13 cellular contexts compared by ENCODE assay signal in the genomic region with DNA sequence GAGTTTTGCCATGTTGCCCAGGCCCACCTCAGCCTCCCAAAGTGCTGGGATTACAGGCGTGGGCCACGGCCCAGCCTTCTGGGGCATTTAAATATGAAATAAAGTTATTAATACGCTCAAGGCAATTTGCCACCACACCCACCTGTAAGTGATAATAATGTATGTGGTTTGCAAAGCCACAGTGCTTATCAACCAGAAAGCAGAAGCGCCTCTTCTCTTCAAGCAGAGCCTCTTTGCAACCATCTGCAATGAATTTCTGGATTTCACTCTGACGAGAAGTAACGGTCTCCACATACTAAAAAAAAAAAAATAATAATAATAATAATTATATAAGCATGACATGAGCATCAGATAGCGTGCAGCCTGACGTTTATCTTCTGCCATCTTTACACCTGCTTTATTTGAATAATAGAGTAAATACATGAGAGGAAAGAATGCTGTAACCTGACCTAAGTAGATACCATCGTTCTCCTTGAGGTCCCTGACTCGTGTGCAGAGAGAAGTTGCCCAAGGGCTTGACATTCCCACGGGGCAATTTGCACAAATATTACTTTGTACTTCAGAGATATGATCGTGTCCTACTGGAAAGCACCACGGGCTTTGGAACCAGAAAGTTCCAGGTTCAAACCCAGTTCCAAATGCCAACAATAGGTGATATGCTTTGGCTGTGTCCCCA. TPM values are rescaled to one million over a fixed set of nuclear protein-coding genes. Genes with fewer than 3 reads are reported as not detected.
DNase-seq lines count a peak whose midpoint lies in the region; ATAC-seq and TF ChIP-seq lines count a peak whose summit lies in the region.
"Had no signal": no experiment of that assay in that cellular context is flagged by ENCODE, and none has a peak within 500 bp of the region (broad histone marks: within the 10 kb centered on the region; RNA-seq: fewer than 3 reads in every experiment).

No MANE protein-coding gene starts in this region.

- POLR2A ChIA-PET in MCF 10A (lab: Yijun Ruan, JAX): interaction anchor here (0.6 to 1.7 kb wide), 2 partner anchors 14 to 57 kb away, joined by 3 to 6 read pairs; no protein-coding TSS in a partner anchor

- DNase-seq in T47D (ENCODE audit: low read depth in 1 of 2, low spot score in 1 of 2) (peak; percentile 47 to 83), MCF 10A (ENCODE audit: unreplicated experiment) (no peak), NCI-H1436 (lab: John Stamatoyannopoulos, UW) (no peak), ecto neural progenitor cell (ENCODE audit: low spot score) (no peak), 8988T (no peak), DMS153 treated with DMSO at 0.1 percent for 48 hours (lab: John Stamatoyannopoulos, UW; ENCODE audit: unreplicated experiment) (no peak)
- peak; percentile 70 for DNase-seq in Jurkat, Clone E6-1 (ENCODE audit: low read depth, low spot score)
- DNase-seq: anterior cingulate cortex, GOT3, IMR-90, NCI-H524, SK-N-SH had no signal

- H3K4me1 Mint-ChIP-seq in MCF 10A (ENCODE audit: insufficient read depth, unreplicated experiment): no peaks in the 10 kb centered on the region

- no peaks in the 10 kb centered on the region for H3K27me3 Mint-ChIP-seq in MCF 10A (ENCODE audit: insufficient read depth, unreplicated experiment)

- TF ChIP-seq CTCF in MCF 10A (IDR thresholded peaks at IDR 0.05; ENCODE audit: unreplicated experiment): no peak

- no peak overlapping the region for H3K4me3 ChIP-seq in Jurkat, Clone E6-1 (ENCODE audit: low read length)

- CTCF ChIA-PET in MCF 10A (lab: Yijun Ruan, JAX): interaction anchor here (0.8 to 1.6 kb wide), 2 partner anchors 22 to 106 kb away, joined by 3 read pairs; no protein-coding TSS in a partner anchor

- BruUV-seq in MCF 10A (replicated peaks; lab: Mats Ljungman, UMichigan): no TSS peak

- H3K4me3 Mint-ChIP-seq in MCF 10A (ENCODE audit: unreplicated experiment): no peak overlapping the region

- peak; percentile 72 for ATAC-seq in HG02798 (IDR thresholded peaks at IDR 0.05; ENCODE audit: poor library complexity, unreplicated experiment)

- H3K36me3 Mint-ChIP-seq in MCF 10A (ENCODE audit: insufficient read depth, unreplicated experiment): peaks cover 76% of the 10 kb centered on the region

- intact Hi-C loops in MCF 10A (cut with micrococcal nuclease): no loop called here

- in situ Hi-C loops in T47D (cut with HindIII; ENCODE audit: low pct_unique_long_range_greater_than_20kb, low sequenced_read_pairs): no loop called here

- no peaks in the 10 kb centered on the region for H3K9me3 Mint-ChIP-seq in MCF 10A (ENCODE audit: unreplicated experiment)

- no peak overlapping the region for H3K27ac Mint-ChIP-seq in MCF 10A (ENCODE audit: low read depth, unreplicated experiment)

RNA-seq across cellular contexts. Expression of a gene that starts 34.0 kb away (rescaled TPM):
- 154 and 246 TPM in 2 replicates for total RNA-seq in MCF 10A (2022)
- polyA plus RNA-seq in Jurkat, Clone E6-1 (2012; ENCODE audit: insufficient read depth, insufficient read length): 70.9 TPM

Comparison
In these comparisons a context has a peak if more than half of its experiments do, and no peak if none do; other contexts are left out.
1. DNase-seq: peak in T47D (2 of 2) and Jurkat, Clone E6-1 (single experiment); none in MCF 10A (single experiment), NCI-H1436 (single experiment), ecto neural progenitor cell (single experiment), 8988T (single experiment) and DMS153 treated with DMSO at 0.1 percent for 48 hours (single experiment).